Comparison of ENCODE assay signal across 9 cellular contexts in genomic region chr6:16576391-16577368, GRCh38.
DNase-seq lines count a peak whose midpoint lies in the region; ATAC-seq and TF ChIP-seq lines count a peak whose summit lies in the region.
"Had no signal": no experiment of that assay in that cellular context is flagged by ENCODE, and none has a peak within 500 bp of the region (broad histone marks: within the 10 kb centered on the region; RNA-seq: fewer than 3 reads in every experiment).

No MANE protein-coding gene starts in this region.

- H3K4me1 ChIP-seq in foreskin keratinocyte: no peaks in the 10 kb centered on the region

- TF ChIP-seq CTCF in VCaP (conservative IDR thresholded peaks at IDR 0.05): no peak
- no peak for TF ChIP-seq CTCF in foreskin keratinocyte (conservative IDR thresholded peaks at IDR 0.05)

- H3K27me3 ChIP-seq in foreskin keratinocyte: no peaks in the 10 kb centered on the region

- ATAC-seq in GM19397 (IDR thresholded peaks at IDR 0.05; ENCODE audit: unreplicated experiment) (peak; percentile 63), HG03103 (IDR thresholded peaks at IDR 0.05; ENCODE audit: low read depth, unreplicated experiment) (peak; percentile 65), foreskin keratinocyte (no peak)

- H3K27ac ChIP-seq in VCaP: peak overlapping the region; percentile 63
- H3K27ac ChIP-seq in foreskin keratinocyte: no peak overlapping the region
- H3K27ac ChIP-seq: skin epidermis had no signal

- DNase-seq in COLO668 (lab: John Stamatoyannopoulos, UW; ENCODE audit: unreplicated experiment) (peak; percentile 37), nucleus accumbens (lab: John Stamatoyannopoulos, UW) (no peak), foreskin keratinocyte (no peak), mucosa of gallbladder (ENCODE audit: low spot score) (no peak), C1 segment of cervical spinal cord (lab: John Stamatoyannopoulos, UW) (no peak)
